ENCODE assay signal across 8 cellular contexts in the genomic region with DNA sequence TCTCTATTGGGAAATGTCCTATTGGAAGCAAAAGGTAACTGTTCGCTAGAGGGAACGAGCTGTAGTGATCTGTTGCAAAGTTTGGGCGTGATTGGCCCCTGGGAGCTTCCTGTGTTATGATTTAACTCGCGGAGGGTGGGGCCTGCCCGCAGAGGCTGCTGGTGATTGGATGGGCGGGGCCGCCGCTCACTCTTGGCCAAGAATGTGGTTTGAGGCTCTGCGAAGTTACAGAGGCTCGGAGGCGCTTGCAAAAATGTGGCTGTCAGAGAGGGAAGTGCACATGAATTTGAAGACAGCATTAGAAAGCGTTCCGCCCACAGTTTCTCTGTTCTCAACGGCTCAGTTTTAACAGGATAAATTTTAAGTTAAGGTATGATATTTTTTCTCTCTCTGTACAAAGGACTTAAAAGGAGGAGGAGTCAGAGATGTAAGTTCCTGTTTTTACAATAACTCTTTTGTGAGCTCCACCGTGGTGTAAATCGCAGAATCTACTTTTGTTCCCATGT. TPM values are rescaled to one million over a fixed set of nuclear protein-coding genes. Genes with fewer than 3 reads are reported as not detected.
DNase-seq lines count a peak whose midpoint lies in the region; ATAC-seq and TF ChIP-seq lines count a peak whose summit lies in the region.

No MANE protein-coding gene starts in this region.

- H3K4me2 ChIP-seq in DND-41 (ENCODE audit: insufficient read depth, low read length) = peak overlapping the region; percentile 63

- WGBS in testis, 2 donors = 0 to 1% methylated on average over 17 of the region's 17 CpGs

- peak overlapping the region; percentile 55 for H2AFZ ChIP-seq in DND-41 (ENCODE audit: low read depth, low read length)

- no peaks in the 10 kb centered on the region for H3K9me3 Mint-ChIP-seq in activated naive CD4-positive, alpha-beta T cell treated with anti-CD3 and anti-CD28 coated beads, Interleukin-2, amount 10 ng/mL, durations not matched to agents 7 days and 5 days

- TF ChIP-seq CTCF in DND-41 (IDR thresholded peaks at IDR 0.05; ENCODE audit: borderline replicate concordance, extremely low read depth, low read length, poor library complexity, severe bottlenecking) (peak; percentile 48), testis (IDR thresholded peaks at IDR 0.05) (peak; percentile 18 to 43 (median 29))

- peak overlapping the region; percentile 18 to 49; a peak in 3 of 4 replicates for H3K4me3 ChIP-seq in DND-41 (ENCODE audit: low read depth in 1 of 2, low read length in 2 of 2)
- peak overlapping the region; percentile 28 for H3K4me3 ChIP-seq in Jurkat, Clone E6-1 (ENCODE audit: low read length)
- H3K4me3 ChIP-seq in testis = peak overlapping the region; percentile 29 to 54

- no peak for TF ChIP-seq POLR2A in testis (IDR thresholded peaks at IDR 0.05)

- intact Hi-C loops in testis (cut with DNase I; ENCODE audit: low total_unique reads) = no loop called here

- CTCF ChIA-PET in activated naive CD4-positive, alpha-beta T cell treated with anti-CD3 and anti-CD28 coated beads, Interleukin-2, amount 10 ng/mL, durations not matched to agents 7 days and 5 days (lab: Charles Lee) = interaction anchor here (0.8 to 2.2 kb wide), 7 partner anchors 11 to 140 kb away, joined by 3 to 12 read pairs (median 4); no protein-coding TSS in a partner anchor

- no peaks in the 10 kb centered on the region for H3K27me3 ChIP-seq in DND-41 (ENCODE audit: insufficient read depth, low read length, poor library complexity)
- no peaks in the 10 kb centered on the region for H3K27me3 ChIP-seq in testis

- H3K36me3 ChIP-seq in DND-41 (ENCODE audit: insufficient read depth, low read length) (peaks cover 50% of the 10 kb centered on the region), testis (ENCODE audit: low read depth, missing control alignments) (no peaks in the 10 kb centered on the region)

- DNase-seq in DND-41 (peak; percentile 97), SK-MEL-5 (ENCODE audit: low read depth, low spot score) (peak; percentile 97), globus pallidus (ENCODE audit: low spot score) (peak; percentile 93), occipital lobe (lab: John Stamatoyannopoulos, UW) (peak; percentile 93), testis (peak; percentile 99)
- peak; percentile 82 for DNase-seq in Jurkat, Clone E6-1 (ENCODE audit: low read depth, low spot score)
- peak; percentile 99 for DNase-seq in activated naive CD4-positive, alpha-beta T cell treated with anti-CD3 and anti-CD28 coated beads, Interleukin-2, amount 10 ng/mL, durations not matched to agents 7 days and 5 days

- in situ Hi-C loops in SK-MEL-5 (cut with HindIII; ENCODE audit: low pct_unique_long_range_greater_than_20kb, low sequenced_read_pairs) = no loop called here

- no peaks in the 10 kb centered on the region for H4K20me1 ChIP-seq in DND-41 (ENCODE audit: insufficient read depth, low read length)

- peaks cover 53% of the 10 kb centered on the region for H3K4me1 Mint-ChIP-seq in activated naive CD4-positive, alpha-beta T cell treated with anti-CD3 and anti-CD28 coated beads, Interleukin-2, amount 10 ng/mL, durations not matched to agents 7 days and 5 days

- H3K4me3 Mint-ChIP-seq in activated naive CD4-positive, alpha-beta T cell treated with anti-CD3 and anti-CD28 coated beads, Interleukin-2, amount 10 ng/mL, durations not matched to agents 7 days and 5 days = peak overlapping the region; percentile 86

- H3K9me3 ChIP-seq in DND-41 (ENCODE audit: insufficient read depth, low read length, severe bottlenecking) (no peaks in the 10 kb centered on the region), testis (no peaks in the 10 kb centered on the region)

- H3K36me3 Mint-ChIP-seq in activated naive CD4-positive, alpha-beta T cell treated with anti-CD3 and anti-CD28 coated beads, Interleukin-2, amount 10 ng/mL, durations not matched to agents 7 days and 5 days = peaks cover 46% of the 10 kb centered on the region

- H3K27ac Mint-ChIP-seq in activated naive CD4-positive, alpha-beta T cell treated with anti-CD3 and anti-CD28 coated beads, Interleukin-2, amount 10 ng/mL, durations not matched to agents 7 days and 5 days = peak overlapping the region; percentile 95

- no peaks in the 10 kb centered on the region for H3K27me3 Mint-ChIP-seq in activated naive CD4-positive, alpha-beta T cell treated with anti-CD3 and anti-CD28 coated beads, Interleukin-2, amount 10 ng/mL, durations not matched to agents 7 days and 5 days

- ATAC-seq in DND-41 (ENCODE audit: insufficient read depth, low read depth) (peak; percentile 100), GM21717 (IDR thresholded peaks at IDR 0.05; ENCODE audit: unreplicated experiment) (peak; percentile 98)

- peaks cover 24% of the 10 kb centered on the region for H3K79me2 ChIP-seq in DND-41 (ENCODE audit: insufficient read depth, low read length)

- H3K4me1 ChIP-seq in DND-41 (ENCODE audit: insufficient read depth, low read length) (peaks cover 25% of the 10 kb centered on the region), testis (no peaks in the 10 kb centered on the region)

- H3K9ac ChIP-seq in DND-41 (ENCODE audit: low read depth, low read length) = peak overlapping the region; percentile 55

- peak overlapping the region; percentile 79 for H3K27ac ChIP-seq in DND-41 (ENCODE audit: low read length)
- peak overlapping the region in 1 of 2 donors; percentile 51 for H3K27ac ChIP-seq in testis

RNA-seq across cellular contexts. Expression of a gene that starts 46.9 kb away (rescaled TPM):
- polyA plus RNA-seq in Jurkat, Clone E6-1 (2012; ENCODE audit: insufficient read depth, insufficient read length) = 32.0 TPM
- total RNA-seq in SK-MEL-5 (2014; rRNA removed; shearing (Covaris generic)) = 27.2 and 28.9 TPM in 2 replicates
- 15.9 and 21.2 TPM in 2 replicates for polyA plus RNA-seq in SK-MEL-5 (2015; cell fraction: cytosol; rRNA removed)
- 36.1 and 40.0 TPM in 2 replicates for polyA plus RNA-seq in SK-MEL-5 (2015; cell fraction: nucleus; rRNA removed)
- total RNA-seq in occipital lobe (14.2 TPM), testis (10 to 100 TPM; 57.7 to 94.7 TPM)
- 42.4 TPM for polyA plus RNA-seq in testis (ENCODE audit: insufficient read depth, low read depth, low replicate concordance)
